Comparison of ENCODE assay signal across 11 cellular contexts in genomic region chr20:43824699-43825402, GRCh38.
A peak's percentile ranks its signal among the peaks of the same experiment; 100 is the strongest.
DNase-seq lines count a peak whose midpoint lies in the region; ATAC-seq and TF ChIP-seq lines count a peak whose summit lies in the region.
"Had no signal": no experiment of that assay in that cellular context is flagged by ENCODE, and none has a peak within 500 bp of the region (broad histone marks: within the 10 kb centered on the region; RNA-seq: fewer than 3 reads in every experiment).

No MANE protein-coding gene starts in this region.

- ATAC-seq in Right ventricle myocardium inferior (peak; percentile 39), HG03571 (IDR thresholded peaks at IDR 0.05; ENCODE audit: unreplicated experiment) (no peak)

- no peak overlapping the region for H3K4me3 ChIP-seq in fibroblast of pulmonary artery (replicated peaks; ENCODE audit: low read depth, low read length)
- no peak overlapping the region for H3K4me3 ChIP-seq in transverse colon

- TF ChIP-seq EP300 in transverse colon (IDR thresholded peaks at IDR 0.05; ENCODE audit: low read depth), result no peak

- no peaks in the 10 kb centered on the region for H3K9me3 ChIP-seq in transverse colon

- intact Hi-C loops in Right ventricle myocardium inferior (cut with DNase I), result no loop called here
- intact Hi-C loops in cardiac septum (cut with DNase I), result no loop called here
- intact Hi-C loops in transverse colon (cut with DNase I; ENCODE audit: low total_unique reads), result no loop called here

- H3K27ac ChIP-seq in transverse colon, result no peak overlapping the region
- H3K27ac ChIP-seq: WERI-Rb-1 had no signal

- no peaks in the 10 kb centered on the region for H3K27me3 ChIP-seq in transverse colon

- TF ChIP-seq CTCF in fibroblast of pulmonary artery (IDR thresholded peaks at IDR 0.05; ENCODE audit: low read length, missing control alignments) (no peak), transverse colon (IDR thresholded peaks at IDR 0.05) (no peak)

- TF ChIP-seq POLR2A in transverse colon (IDR thresholded peaks at IDR 0.05), result no peak

- no peaks in the 10 kb centered on the region for H3K4me1 ChIP-seq in transverse colon

- in situ Hi-C loops in transverse colon (cut with MboI; ENCODE audit: low pct_ligation_motif_present in 1 of 4, low pct_unique_long_range_greater_than_20kb in 1 of 4, low sequenced_read_pairs in 3 of 4), result no loop called here

- 27 to 30% methylated on average over 2 to 6 of the region's 6 CpGs for WGBS in transverse colon (ENCODE audit: low coverage in 1 of 2), 2 donors

- DNase-seq in Right ventricle myocardium inferior (ENCODE audit: missing footprints) (no peak), cardiac septum (ENCODE audit: low spot score) (no peak), NCI-H524 treated with DMSO at 0.1 percent for 48 hours (lab: John Stamatoyannopoulos, UW) (peak; percentile 22), fibroblast of pulmonary artery (ENCODE audit: low read depth) (peak; percentile 64), superior temporal gyrus (ENCODE audit: extremely low spot score) (peak; percentile 19), transverse colon (no peak)
- no peak for DNase-seq in stimulated activated CD4-positive, alpha-beta T cell treated with anti-CD3 and anti-CD28 coated beads, Interleukin-12 subunit alpha, Interleukin-12 subunit beta, amount 100 ng/mL, for 4 hours
- DNase-seq: AML-193, KG1, WERI-Rb-1 had no signal

- H3K36me3 ChIP-seq in transverse colon, result no peaks in the 10 kb centered on the region
- H3K36me3 ChIP-seq: WERI-Rb-1 had no signal

Comparison
In these comparisons a context has a peak if more than half of its experiments do, and no peak if none do; other contexts are left out.
1. DNase-seq: peak in NCI-H524 treated with DMSO at 0.1 percent for 48 hours (single experiment), fibroblast of pulmonary artery (single experiment) and superior temporal gyrus (single experiment); none in Right ventricle myocardium inferior (single experiment), cardiac septum (single experiment), stimulated activated CD4-positive, alpha-beta T cell treated with anti-CD3 and anti-CD28 coated beads, Interleukin-12 subunit alpha, Interleukin-12 subunit beta, amount 100 ng/mL, for 4 hours (single experiment) and transverse colon (single experiment).